In the genomic region with DNA sequence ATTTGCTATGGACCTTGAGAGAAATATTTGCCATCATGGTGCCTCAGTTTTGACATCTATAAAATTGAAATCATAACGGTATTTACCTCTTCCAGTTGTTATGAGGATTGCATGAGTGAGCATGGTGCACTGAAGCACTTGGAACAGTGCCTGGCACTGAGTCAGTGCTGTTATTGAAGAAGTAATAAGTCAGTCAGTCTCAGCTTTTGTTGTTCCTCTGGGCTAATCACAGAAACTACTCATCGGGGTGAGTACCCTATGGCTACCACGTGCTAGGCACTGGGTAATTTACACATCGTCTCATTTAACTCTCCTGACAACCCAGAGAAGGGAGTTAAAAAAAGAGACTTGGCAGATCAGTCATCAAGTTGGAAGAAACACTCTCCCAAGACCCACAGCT, we compare ENCODE assay signal across 19 cellular contexts.
DNase-seq lines count a peak whose midpoint lies in the region; ATAC-seq and TF ChIP-seq lines count a peak whose summit lies in the region.
"Had no signal": no experiment of that assay in that cellular context is flagged by ENCODE, and none has a peak within 500 bp of the region (broad histone marks: within the 10 kb centered on the region; RNA-seq: fewer than 3 reads in every experiment).

No MANE protein-coding gene starts in this region.

- H3K36me3 ChIP-seq in right atrium auricular region: no peaks in the 10 kb centered on the region
- no peaks in the 10 kb centered on the region for H3K36me3 ChIP-seq in right lobe of liver

- H3K4me1 ChIP-seq in right atrium auricular region (no peaks in the 10 kb centered on the region), right lobe of liver (no peaks in the 10 kb centered on the region)

- TF ChIP-seq CTCF in right atrium auricular region (IDR thresholded peaks at IDR 0.05) (no peak), astrocyte of the cerebellum (IDR thresholded peaks at IDR 0.05; ENCODE audit: low read depth, low read length, missing control alignments) (no peak), foreskin fibroblast (IDR thresholded peaks at IDR 0.05; ENCODE audit: low read depth, low read length) (no peak), right lobe of liver (IDR thresholded peaks at IDR 0.05) (no peak)

- WGBS in right lobe of liver (ENCODE audit: insufficient coverage, low coverage, low lambda C conversion rate, missing lambda C conversion rate): 38% methylated on average over 4 of the region's 4 CpGs

- H3K4me3 ChIP-seq in right atrium auricular region: no peak overlapping the region
- H3K4me3 ChIP-seq in astrocyte of the cerebellum (ENCODE audit: low read depth, low read length): no peak overlapping the region
- H3K4me3 ChIP-seq in foreskin fibroblast (ENCODE audit: low read depth in 1 of 2, low read length in 2 of 2): no peak overlapping the region
- no peak overlapping the region for H3K4me3 ChIP-seq in right lobe of liver
- H3K4me3 ChIP-seq: A549 had no signal

- ATAC-seq in right lobe of liver (no peak), HG03432 (IDR thresholded peaks at IDR 0.05; ENCODE audit: unreplicated experiment) (no peak), HG03571 (IDR thresholded peaks at IDR 0.05; ENCODE audit: unreplicated experiment) (no peak), GM19452 (IDR thresholded peaks at IDR 0.05; ENCODE audit: unreplicated experiment) (no peak)
- ATAC-seq: A549; left colon; stimulated activated naive CD8-positive, alpha-beta T cell treated with anti-CD3 and anti-CD28 coated beads, Interleukin-15, Interleukin-2, amounts not matched to agents 100 U/mL and 50 U/mL, for 24 hours had no signal

- peak; percentile 68 for DNase-seq in right atrium auricular region (ENCODE audit: low spot score)
- no peak for DNase-seq in cardiac septum (ENCODE audit: low spot score)
- peak; percentile 49 for DNase-seq in astrocyte of the cerebellum (ENCODE audit: low read depth)
- DNase-seq in foreskin fibroblast: peak; percentile 8 to 36
- DNase-seq in right lobe of liver: no peak
- DNase-seq: activated CD4-positive, alpha-beta T cell treated with anti-CD3 and anti-CD28 coated beads for 48 hours; activated CD8-positive, alpha-beta memory T cell treated with anti-CD3 and anti-CD28 coated beads, Interleukin-2, amount 50 U/mL, for 48 hours; activated gamma-delta T cell treated with Interleukin-2 at 50 U/mL for 16 hours; CD4-positive, alpha-beta T cell; DMS53; left colon; NCI-H187; SK-N-SH; stimulated activated CD4-positive, alpha-beta T cell treated with anti-CD3 and anti-CD28 coated beads, Interleukin-15, amount 100 ng/mL, for 24 hours; stimulated activated naive CD8-positive, alpha-beta T cell treated with anti-CD3 and anti-CD28 coated beads, Interleukin-15, Interleukin-2, amounts not matched to agents 100 U/mL and 50 U/mL, for 24 hours had no signal

- intact Hi-C loops in cardiac septum (cut with DNase I) (no loop called here), right lobe of liver (cut with DNase I) (no loop called here)

- no peak for TF ChIP-seq POLR2A in right lobe of liver (IDR thresholded peaks at IDR 0.05)

- no peaks in the 10 kb centered on the region for H3K27me3 ChIP-seq in right atrium auricular region
- H3K27me3 ChIP-seq in right lobe of liver: no peaks in the 10 kb centered on the region

- in situ Hi-C loops in astrocyte of the cerebellum (cut with HindIII; ENCODE audit: low sequenced_read_pairs): no loop called here

- no peaks in the 10 kb centered on the region for H3K9me3 ChIP-seq in right atrium auricular region
- no peaks in the 10 kb centered on the region for H3K9me3 ChIP-seq in right lobe of liver
- H3K9me3 ChIP-seq: A549, SK-N-SH had no signal

- H3K27ac ChIP-seq in right atrium auricular region (no peak overlapping the region), right lobe of liver (no peak overlapping the region)
- H3K27ac ChIP-seq: A549 had no signal

Comparison
In these comparisons a context has a peak if more than half of its experiments do, and no peak if none do; other contexts are left out.
1. DNase-seq: peak in right atrium auricular region (single experiment), astrocyte of the cerebellum (single experiment) and foreskin fibroblast (2 of 2); none in cardiac septum (single experiment) and right lobe of liver (0 of 3).